In genomic region chr2:23551875-23552274, GRCh38 we compare ENCODE assay signal across 22 cellular contexts.
"Had no signal": no experiment of that assay in that cellular context is flagged by ENCODE, and none has a peak within 500 bp of the region (broad histone marks: within the 10 kb centered on the region; RNA-seq: fewer than 3 reads in every experiment).

No MANE protein-coding gene starts in this region.

- H3K4me3 Mint-ChIP-seq: memory B cell; mesothelial cell of epicardium; natural killer cell; stimulated activated effector memory CD8-positive, alpha-beta T cell treated with anti-CD3 and anti-CD28 coated beads, Interleukin-12 subunit alpha, Interleukin-12 subunit beta, amount 100 ng/mL, for 72 hours; stimulated activated naive CD8-positive, alpha-beta T cell treated with anti-CD3 and anti-CD28 coated beads, Interleukin-15, Interleukin-2, amounts not matched to agents 100 ng/mL and 50 ng/mL, for 24 hours had no signal

- H3K36me3 Mint-ChIP-seq: memory B cell; mesothelial cell of epicardium; natural killer cell; stimulated activated effector memory CD8-positive, alpha-beta T cell treated with anti-CD3 and anti-CD28 coated beads, Interleukin-12 subunit alpha, Interleukin-12 subunit beta, amount 100 ng/mL, for 72 hours had no signal

- H3K4me1 ChIP-seq: lower lobe of right lung, psoas muscle, right lobe of liver had no signal

- H3K36me3 ChIP-seq: left ventricle myocardium inferior, lower lobe of right lung, right lobe of liver, transverse colon had no signal

- H3K4me3 ChIP-seq: dorsolateral prefrontal cortex, hepatocyte, left ventricle myocardium inferior, lower lobe of right lung, psoas muscle, right lobe of liver, testis, transverse colon had no signal

- H3K9me3 Mint-ChIP-seq: memory B cell; mesothelial cell of epicardium; natural killer cell; stimulated activated effector memory CD8-positive, alpha-beta T cell treated with anti-CD3 and anti-CD28 coated beads, Interleukin-12 subunit alpha, Interleukin-12 subunit beta, amount 100 ng/mL, for 72 hours; stimulated activated naive CD8-positive, alpha-beta T cell treated with anti-CD3 and anti-CD28 coated beads, Interleukin-15, Interleukin-2, amounts not matched to agents 100 ng/mL and 50 ng/mL, for 24 hours had no signal

- H3K4me2 ChIP-seq: hepatocyte had no signal

- H2AFZ ChIP-seq: hepatocyte had no signal

- H3K4me1 Mint-ChIP-seq: memory B cell; natural killer cell; stimulated activated effector memory CD8-positive, alpha-beta T cell treated with anti-CD3 and anti-CD28 coated beads, Interleukin-12 subunit alpha, Interleukin-12 subunit beta, amount 100 ng/mL, for 72 hours had no signal

- H3K27ac ChIP-seq: dorsolateral prefrontal cortex, hepatocyte, left ventricle myocardium inferior, lower lobe of right lung, psoas muscle, right lobe of liver, testis, transverse colon had no signal

- DNase-seq: cortex of kidney; dorsolateral prefrontal cortex; effector CD8-positive, alpha-beta T cell; foreskin melanocyte; head of caudate nucleus; kidney; left cardiac atrium; left ventricle myocardium inferior; lower lobe of right lung; natural killer cell; retina; right lobe of liver; stimulated activated CD4-positive, alpha-beta T cell treated with anti-CD3 and anti-CD28 coated beads, Interleukin-4, amount 100 ng/mL, for 1 hour; stimulated activated CD8-positive, alpha-beta memory T cell treated with anti-CD3 and anti-CD28 coated beads, Interleukin-4, amount 100 ng/mL, for 48 hours; testis; transverse colon had no signal

- H3K9me3 ChIP-seq: left ventricle myocardium inferior, lower lobe of right lung, psoas muscle, right lobe of liver, testis, transverse colon had no signal

- H3K27me3 ChIP-seq: dorsolateral prefrontal cortex, right lobe of liver, testis, transverse colon had no signal

- H3K27ac Mint-ChIP-seq: memory B cell; mesothelial cell of epicardium; natural killer cell; stimulated activated effector memory CD8-positive, alpha-beta T cell treated with anti-CD3 and anti-CD28 coated beads, Interleukin-12 subunit alpha, Interleukin-12 subunit beta, amount 100 ng/mL, for 72 hours; stimulated activated naive CD8-positive, alpha-beta T cell treated with anti-CD3 and anti-CD28 coated beads, Interleukin-15, Interleukin-2, amounts not matched to agents 100 ng/mL and 50 ng/mL, for 24 hours had no signal

- ATAC-seq: left cardiac atrium; lower lobe of right lung; natural killer cell; psoas muscle; right lobe of liver; stimulated activated effector memory CD8-positive, alpha-beta T cell treated with anti-CD3 and anti-CD28 coated beads, Interleukin-12 subunit alpha, Interleukin-12 subunit beta, amount 100 ng/mL, for 72 hours had no signal

- H3K27me3 Mint-ChIP-seq: memory B cell; stimulated activated naive CD8-positive, alpha-beta T cell treated with anti-CD3 and anti-CD28 coated beads, Interleukin-15, Interleukin-2, amounts not matched to agents 100 ng/mL and 50 ng/mL, for 24 hours had no signal
